Comparison of ENCODE assay signal across 8 cellular contexts in genomic region chr17:48335858-48336500, GRCh38.
DNase-seq lines count a peak whose midpoint lies in the region; ATAC-seq, FAIRE-seq and TF ChIP-seq lines count a peak whose summit lies in the region.

No MANE protein-coding gene starts in this region.

- H3K27ac Mint-ChIP-seq in endodermal cell (no peak overlapping the region), neural crest cell (ENCODE audit: unreplicated experiment) (no peak overlapping the region)

- H3K27ac ChIP-seq in endodermal cell (ENCODE audit: low read depth, low read length): no peak overlapping the region

- FAIRE-seq in RCC 7860 (lab: Jason Lieb, UNC): peak; percentile 92

- intact Hi-C loops in left cardiac atrium (cut with DNase I): loop anchor here (10.0 kb wide), 1 partner anchor 279 kb away; the partner anchor contains the start of genes HOXB7 (in 2 of the 2) and HOXB8 (in 2 of the 2)

- no peak overlapping the region for H3K4me3 ChIP-seq in endodermal cell (ENCODE audit: low read length)

- 0 to 5% methylated on average over 4 to 5 of the region's 5 CpGs for WGBS in endodermal cell (ENCODE audit: insufficient coverage in 1 of 2, insufficient read length in 1 of 2), 2 experiments

- no peak overlapping the region for H3K9ac ChIP-seq in endodermal cell (ENCODE audit: extremely low read depth, low read length, poor library complexity, severe bottlenecking)

- no peaks in the 10 kb centered on the region for H3K36me3 ChIP-seq in endodermal cell (ENCODE audit: control insufficient read depth, insufficient read depth, low read length)

- H3K27me3 Mint-ChIP-seq in endodermal cell (ENCODE audit: insufficient read depth) (peaks cover 50% of the 10 kb centered on the region), neural crest cell (ENCODE audit: low read depth) (peaks cover 92% of the 10 kb centered on the region)

- no peaks in the 10 kb centered on the region for H3K9me3 ChIP-seq in endodermal cell (ENCODE audit: control insufficient read depth, low read length)

- H3K36me3 Mint-ChIP-seq in endodermal cell (ENCODE audit: low read depth) (no peaks in the 10 kb centered on the region), neural crest cell (ENCODE audit: low read depth) (no peaks in the 10 kb centered on the region)

- DNase-seq in EH (ENCODE audit: low read depth) (peak; percentile 56), RCC 7860 (ENCODE audit: low spot score) (peak; percentile 54), endodermal cell (no peak), neural crest cell (ENCODE audit: low read depth, low spot score) (no peak), mesenteric fat pad (ENCODE audit: low spot score) (no peak), left cardiac atrium (no peak)

- no peaks in the 10 kb centered on the region for H3K4me1 ChIP-seq in endodermal cell (ENCODE audit: control insufficient read depth, insufficient read depth, low read length)

- H3K4me1 Mint-ChIP-seq in endodermal cell: peaks cover under 1% of the 10 kb centered on the region
- H3K4me1 Mint-ChIP-seq in neural crest cell: no peaks in the 10 kb centered on the region

- H3K9me3 Mint-ChIP-seq in endodermal cell (no peaks in the 10 kb centered on the region), neural crest cell (no peaks in the 10 kb centered on the region)

- H3K27me3 ChIP-seq in endodermal cell (ENCODE audit: control insufficient read depth, insufficient read depth, low read length, poor library complexity, severe bottlenecking): peaks cover 55% of the 10 kb centered on the region

- ATAC-seq in HG02973 (IDR thresholded peaks at IDR 0.05; ENCODE audit: unreplicated experiment) (no peak), left cardiac atrium (no peak)

- H3K4me3 Mint-ChIP-seq in endodermal cell: no peak overlapping the region
- H3K4me3 Mint-ChIP-seq in neural crest cell: no peak overlapping the region

- TF ChIP-seq CTCF in LNCAP (IDR thresholded peaks at IDR 0.05) (peak; percentile 70), endodermal cell (conservative IDR thresholded peaks at IDR 0.05) (peak; percentile 86), neural crest cell (conservative IDR thresholded peaks at IDR 0.05) (peak; percentile 90)

Comparison
In these comparisons a context has a peak if more than half of its experiments do, and no peak if none do; other contexts are left out.
1. DNase-seq: peak in EH (single experiment) and RCC 7860 (single experiment); none in endodermal cell (single experiment), neural crest cell (single experiment), mesenteric fat pad (single experiment) and left cardiac atrium (single experiment).
2. Peak in every context shown above with its lines, with median percentiles within 50 percentile points of each other: CTCF ChIP-seq.